Comparison of ENCODE assay signal across 7 cellular contexts in the genomic region with DNA sequence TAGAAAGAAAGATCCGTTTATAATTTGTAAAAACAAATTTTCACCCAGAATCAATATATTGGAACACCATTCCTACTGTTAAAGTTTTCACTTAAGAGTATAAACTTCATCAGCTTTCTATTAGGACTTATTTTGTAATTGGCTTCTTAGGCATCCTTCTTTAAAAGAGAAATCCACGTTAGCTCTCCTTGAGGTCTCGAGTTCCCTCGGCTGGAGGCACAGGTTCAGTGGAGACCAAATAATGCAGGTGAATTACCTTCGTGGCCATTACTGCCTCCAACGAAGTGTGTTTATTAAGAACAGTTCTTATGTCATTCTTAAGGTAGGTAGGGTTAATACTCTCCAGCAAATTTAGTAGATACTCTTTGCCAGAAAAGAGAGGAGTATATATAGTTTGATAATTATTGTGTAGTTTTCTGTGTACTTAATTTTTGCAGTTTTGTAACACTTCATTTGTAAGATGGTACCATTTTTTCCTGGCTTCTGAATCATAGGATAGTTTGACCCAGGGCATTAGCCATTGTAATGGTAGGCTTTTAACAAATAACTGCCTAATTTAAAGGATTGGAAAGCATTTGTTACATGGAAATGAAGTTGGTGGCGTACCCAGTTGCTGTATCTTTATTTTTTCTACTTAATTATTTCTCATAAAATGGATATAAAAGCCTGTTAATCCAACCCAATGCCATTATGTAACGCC. TPM values are rescaled to one million over a fixed set of nuclear protein-coding genes. Genes with fewer than 3 reads are reported as not detected.
DNase-seq lines count a peak whose midpoint lies in the region; ATAC-seq, FAIRE-seq and TF ChIP-seq lines count a peak whose summit lies in the region.

No MANE protein-coding gene starts in this region.

- H3K27ac ChIP-seq in HEK293 (ENCODE audit: extremely low read depth, low read depth, low read length), result no peak overlapping the region
- H3K27ac ChIP-seq in VCaP, result peak overlapping the region; percentile 82
- peak overlapping the region; percentile 22 for H3K27ac ChIP-seq in foreskin keratinocyte
- H3K27ac ChIP-seq in small intestine (ENCODE audit: low read depth in 1 of 2, low read length in 1 of 2), result peak overlapping the region; percentile 79 to 94

- WGBS in small intestine, 3 donors, result 10 to 23% (median 11%) methylated on average over 8 of the region's 8 CpGs

- no peak for DNase-seq in foreskin keratinocyte
- no peak for DNase-seq in small intestine
- DNase-seq in T-helper 9 cell, result no peak

- H3K27me3 ChIP-seq in foreskin keratinocyte, result no peaks in the 10 kb centered on the region
- H3K27me3 ChIP-seq in small intestine (ENCODE audit: control insufficient read depth in 2 of 2, insufficient read depth in 2 of 2, low read length in 2 of 2), result no peaks in the 10 kb centered on the region

- TF ChIP-seq CTCF in HEK293 (tag by site-specific recombination; IDR thresholded peaks at IDR 0.05), result no peak
- TF ChIP-seq CTCF in VCaP (conservative IDR thresholded peaks at IDR 0.05), result no peak
- no peak for TF ChIP-seq CTCF in foreskin keratinocyte (conservative IDR thresholded peaks at IDR 0.05)

- no peaks in the 10 kb centered on the region for H3K9me3 ChIP-seq in HEK293 (ENCODE audit: control insufficient read depth, insufficient read depth, low read depth, low read length)
- no peaks in the 10 kb centered on the region for H3K9me3 ChIP-seq in small intestine (ENCODE audit: control insufficient read depth, low read depth)

- no peak for FAIRE-seq in small intestine (lab: Jason Lieb, UNC)

- H3K36me3 ChIP-seq in HEK293 (ENCODE audit: control insufficient read depth in 2 of 2, insufficient read depth in 1 of 2, low read length in 2 of 2), result peaks cover 33 to 44% of the 10 kb centered on the region in 2 experiments
- peaks cover 23 to 33% of the 10 kb centered on the region in 2 donors for H3K36me3 ChIP-seq in small intestine (ENCODE audit: control insufficient read depth in 2 of 2, insufficient read depth in 2 of 2, low read length in 2 of 2)

- ATAC-seq in foreskin keratinocyte (no peak), HG02852 (IDR thresholded peaks at IDR 0.05; ENCODE audit: unreplicated experiment) (no peak), HG02870 (IDR thresholded peaks at IDR 0.05; ENCODE audit: unreplicated experiment) (no peak)

- POLR2A ChIA-PET in HEK293 (lab: Yijun Ruan, JAX), result interaction anchor here (0.6 kb wide), 1 partner anchor 10 kb away, joined by 5 read pairs; no protein-coding TSS in a partner anchor

- peak overlapping the region; percentile 98 for H3K4me3 ChIP-seq in HEK293 (ENCODE audit: low read depth, low read length)
- peak overlapping the region; percentile 94 to 100 for H3K4me3 ChIP-seq in small intestine (ENCODE audit: low read depth in 1 of 2, low read length in 2 of 2)

- CTCF ChIA-PET in HEK293 (lab: Yijun Ruan, JAX), result interaction anchor here (0.6 to 2.6 kb wide), 19 partner anchors 9 to 413 kb away, joined by 3 to 28 read pairs (median 4); no protein-coding TSS in a partner anchor

- H3K4me1 ChIP-seq in HEK293 (ENCODE audit: control insufficient read depth, insufficient read depth, low read length) (peaks cover 5% of the 10 kb centered on the region; the same call in 1 of the 2 replicates), foreskin keratinocyte (peaks cover 20% of the 10 kb centered on the region), small intestine (ENCODE audit: control insufficient read depth in 2 of 2, insufficient read depth in 1 of 2, low read depth in 1 of 2, low read length in 1 of 2) (peaks cover 2 to 4% of the 10 kb centered on the region in 2 donors)

TF ChIP-seq in HEK293, 187 proteins besides CTCF, POLR2A, EP300 and RAD21:
- TF ChIP-seq, protein P1, sequence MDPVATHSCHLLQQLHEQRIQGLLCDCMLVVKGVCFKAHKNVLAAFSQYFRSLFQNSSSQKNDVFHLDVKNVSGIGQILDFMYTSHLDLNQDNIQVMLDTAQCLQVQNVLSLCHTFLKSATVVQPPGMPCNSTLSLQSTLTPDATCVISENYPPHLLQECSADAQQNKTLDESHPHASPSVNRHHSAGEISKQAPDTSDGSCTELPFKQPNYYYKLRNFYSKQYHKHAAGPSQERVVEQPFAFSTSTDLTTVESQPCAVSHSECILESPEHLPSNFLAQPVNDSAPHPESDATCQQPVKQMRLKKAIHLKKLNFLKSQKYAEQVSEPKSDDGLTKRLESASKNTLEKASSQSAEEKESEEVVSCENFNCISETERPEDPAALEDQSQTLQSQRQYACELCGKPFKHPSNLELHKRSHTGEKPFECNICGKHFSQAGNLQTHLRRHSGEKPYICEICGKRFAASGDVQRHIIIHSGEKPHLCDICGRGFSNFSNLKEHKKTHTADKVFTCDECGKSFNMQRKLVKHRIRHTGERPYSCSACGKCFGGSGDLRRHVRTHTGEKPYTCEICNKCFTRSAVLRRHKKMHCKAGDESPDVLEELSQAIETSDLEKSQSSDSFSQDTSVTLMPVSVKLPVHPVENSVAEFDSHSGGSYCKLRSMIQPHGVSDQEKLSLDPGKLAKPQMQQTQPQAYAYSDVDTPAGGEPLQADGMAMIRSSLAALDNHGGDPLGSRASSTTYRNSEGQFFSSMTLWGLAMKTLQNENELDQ (tag by site-specific recombination; IDR thresholded peaks at IDR 0.05; ENCODE audit: low read depth), result no peak
- no peak; the same call in 1 of the 2 replicates for TF ChIP-seq KLF10 (tag by site-specific recombination; IDR thresholded peaks at IDR 0.05)
- TF ChIP-seq TRIM28 (IDR thresholded peaks at IDR 0.05; ENCODE audit: borderline replicate concordance, low read length), result no peak
- peak; percentile 53; the same call in 1 of the 2 replicates for TF ChIP-seq ZNF664 (tag by site-specific recombination; IDR thresholded peaks at IDR 0.05)
- TF ChIP-seq ZNF549 (tag by site-specific recombination; IDR thresholded peaks at IDR 0.05), result no peak
- TF ChIP-seq, protein P2, sequence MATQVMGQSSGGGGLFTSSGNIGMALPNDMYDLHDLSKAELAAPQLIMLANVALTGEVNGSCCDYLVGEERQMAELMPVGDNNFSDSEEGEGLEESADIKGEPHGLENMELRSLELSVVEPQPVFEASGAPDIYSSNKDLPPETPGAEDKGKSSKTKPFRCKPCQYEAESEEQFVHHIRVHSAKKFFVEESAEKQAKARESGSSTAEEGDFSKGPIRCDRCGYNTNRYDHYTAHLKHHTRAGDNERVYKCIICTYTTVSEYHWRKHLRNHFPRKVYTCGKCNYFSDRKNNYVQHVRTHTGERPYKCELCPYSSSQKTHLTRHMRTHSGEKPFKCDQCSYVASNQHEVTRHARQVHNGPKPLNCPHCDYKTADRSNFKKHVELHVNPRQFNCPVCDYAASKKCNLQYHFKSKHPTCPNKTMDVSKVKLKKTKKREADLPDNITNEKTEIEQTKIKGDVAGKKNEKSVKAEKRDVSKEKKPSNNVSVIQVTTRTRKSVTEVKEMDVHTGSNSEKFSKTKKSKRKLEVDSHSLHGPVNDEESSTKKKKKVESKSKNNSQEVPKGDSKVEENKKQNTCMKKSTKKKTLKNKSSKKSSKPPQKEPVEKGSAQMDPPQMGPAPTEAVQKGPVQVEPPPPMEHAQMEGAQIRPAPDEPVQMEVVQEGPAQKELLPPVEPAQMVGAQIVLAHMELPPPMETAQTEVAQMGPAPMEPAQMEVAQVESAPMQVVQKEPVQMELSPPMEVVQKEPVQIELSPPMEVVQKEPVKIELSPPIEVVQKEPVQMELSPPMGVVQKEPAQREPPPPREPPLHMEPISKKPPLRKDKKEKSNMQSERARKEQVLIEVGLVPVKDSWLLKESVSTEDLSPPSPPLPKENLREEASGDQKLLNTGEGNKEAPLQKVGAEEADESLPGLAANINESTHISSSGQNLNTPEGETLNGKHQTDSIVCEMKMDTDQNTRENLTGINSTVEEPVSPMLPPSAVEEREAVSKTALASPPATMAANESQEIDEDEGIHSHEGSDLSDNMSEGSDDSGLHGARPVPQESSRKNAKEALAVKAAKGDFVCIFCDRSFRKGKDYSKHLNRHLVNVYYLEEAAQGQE (tag by site-specific recombination; IDR thresholded peaks at IDR 0.05), result no peak

RNA-seq across cellular contexts. Expression of a gene that starts 2.2 kb away (rescaled TPM):
- total RNA-seq in foreskin keratinocyte, result 489 and 498 TPM in 2 replicates
- 416 and 452 TPM in 2 replicates for polyA plus RNA-seq in foreskin keratinocyte
- polyA plus RNA-seq in small intestine, result 1,000 to 10,000 TPM in 2 of 3 donors, 100 to 1,000 TPM in 1; 769 to 1,791 (median 1,073) TPM
